Comparison of ENCODE assay signal across 13 cellular contexts in genomic region chr1:14732726-14733052, GRCh38.
A peak's percentile ranks its signal among the peaks of the same experiment; 100 is the strongest.
DNase-seq lines count a peak whose midpoint lies in the region; ATAC-seq and TF ChIP-seq lines count a peak whose summit lies in the region.
"Had no signal": no experiment of that assay in that cellular context is flagged by ENCODE, and none has a peak within 500 bp of the region (broad histone marks: within the 10 kb centered on the region; RNA-seq: fewer than 3 reads in every experiment).

No MANE protein-coding gene starts in this region.

- H3K4me3 ChIP-seq in skin epidermis: peak overlapping the region in 1 of 7 experiments; percentile 3

- peak overlapping the region; percentile 90 to 98 (median 93) for H3K27ac Mint-ChIP-seq in brain
- no peak overlapping the region for H3K27ac Mint-ChIP-seq in activated T-cell treated with anti-CD3 and anti-CD28 coated beads, Interleukin-2, amount 50 U/mL, for 72 hours
- H3K27ac Mint-ChIP-seq: activated CD4-positive, alpha-beta memory T cell treated with anti-CD3 and anti-CD28 coated beads for 36 hours; activated naive CD8-positive, alpha-beta T cell had no signal

- no peak for TF ChIP-seq CTCF in brain (conservative IDR thresholded peaks at IDR 0.05)

- H3K27me3 Mint-ChIP-seq in brain: peaks cover 6% of the 10 kb centered on the region
- H3K27me3 Mint-ChIP-seq in activated T-cell treated with anti-CD3 and anti-CD28 coated beads, Interleukin-2, amount 50 U/mL, for 72 hours (ENCODE audit: low read depth): peaks cover 8% of the 10 kb centered on the region

- no peaks in the 10 kb centered on the region for H3K36me3 Mint-ChIP-seq in brain
- no peaks in the 10 kb centered on the region for H3K36me3 Mint-ChIP-seq in activated T-cell treated with anti-CD3 and anti-CD28 coated beads, Interleukin-2, amount 50 U/mL, for 72 hours (ENCODE audit: insufficient read depth in 2 of 2)
- H3K36me3 Mint-ChIP-seq: activated CD4-positive, alpha-beta memory T cell treated with anti-CD3 and anti-CD28 coated beads for 36 hours; activated naive CD8-positive, alpha-beta T cell had no signal

- H3K4me3 Mint-ChIP-seq in brain: peak overlapping the region in 4 of 5 experiments; percentile 41 to 75 (median 71)
- H3K4me3 Mint-ChIP-seq in activated T-cell treated with anti-CD3 and anti-CD28 coated beads, Interleukin-2, amount 50 U/mL, for 72 hours: no peak overlapping the region
- H3K4me3 Mint-ChIP-seq: activated CD4-positive, alpha-beta memory T cell treated with anti-CD3 and anti-CD28 coated beads for 36 hours; activated naive CD8-positive, alpha-beta T cell; activated T-cell treated with anti-CD3 and anti-CD28 coated beads, Interleukin-2, amount 50 U/mL, for 4 hours had no signal

- H3K4me1 Mint-ChIP-seq in brain: peaks cover 76% of the 10 kb centered on the region
- no peaks in the 10 kb centered on the region for H3K4me1 Mint-ChIP-seq in activated T-cell treated with anti-CD3 and anti-CD28 coated beads, Interleukin-2, amount 50 U/mL, for 72 hours (ENCODE audit: low read depth)

- peaks cover 0 to 2% (median 0%) of the 10 kb centered on the region in 5 experiments for H3K9me3 Mint-ChIP-seq in brain
- H3K9me3 Mint-ChIP-seq in activated T-cell treated with anti-CD3 and anti-CD28 coated beads, Interleukin-2, amount 50 U/mL, for 72 hours: no peaks in the 10 kb centered on the region
- H3K9me3 Mint-ChIP-seq: activated CD4-positive, alpha-beta memory T cell treated with anti-CD3 and anti-CD28 coated beads for 36 hours; activated T-cell treated with anti-CD3 and anti-CD28 coated beads, Interleukin-2, amount 50 U/mL, for 4 hours had no signal

- peak; percentile 62 for DNase-seq in kidney glomerular epithelial cell (lab: John Stamatoyannopoulos, UW)
- DNase-seq in activated T-cell treated with anti-CD3 and anti-CD28 coated beads, Interleukin-2, amount 50 U/mL, for 72 hours: no peak
- no peak for DNase-seq in ecto neural progenitor cell (ENCODE audit: low spot score)
- DNase-seq in NCI-H1048 (lab: John Stamatoyannopoulos, UW): no peak
- DNase-seq in SW480 (ENCODE audit: low spot score): no peak
- DNase-seq: activated CD4-positive, alpha-beta memory T cell treated with anti-CD3 and anti-CD28 coated beads for 36 hours; activated T-cell treated with anti-CD3 and anti-CD28 coated beads, Interleukin-2, amount 50 U/mL, for 4 hours; stimulated activated CD4-positive, alpha-beta T cell treated with anti-CD3 and anti-CD28 coated beads, Interleukin-4, amount 100 ng/mL, for 1 hour; T-helper 1 cell had no signal

- H3K27ac ChIP-seq in skin epidermis: peak overlapping the region in 11 of 21 experiments; percentile 34 to 85 (median 73)

- peak; percentile 17 for ATAC-seq in HG02610 (IDR thresholded peaks at IDR 0.05; ENCODE audit: unreplicated experiment)
- ATAC-seq in activated T-cell treated with anti-CD3 and anti-CD28 coated beads, Interleukin-2, amount 50 U/mL, for 72 hours (replicated peaks in 1 of 2): no peak
- ATAC-seq: activated T-cell treated with anti-CD3 and anti-CD28 coated beads, Interleukin-2, amount 50 U/mL, for 4 hours had no signal

Comparison
In these comparisons a context has a peak if more than half of its experiments do, and no peak if none do; other contexts are left out.
1. H3K4me3 Mint-ChIP-seq: peak in brain (4 of 5); none in activated T-cell treated with anti-CD3 and anti-CD28 coated beads, Interleukin-2, amount 50 U/mL, for 72 hours (0 of 2).